In the genomic region with DNA sequence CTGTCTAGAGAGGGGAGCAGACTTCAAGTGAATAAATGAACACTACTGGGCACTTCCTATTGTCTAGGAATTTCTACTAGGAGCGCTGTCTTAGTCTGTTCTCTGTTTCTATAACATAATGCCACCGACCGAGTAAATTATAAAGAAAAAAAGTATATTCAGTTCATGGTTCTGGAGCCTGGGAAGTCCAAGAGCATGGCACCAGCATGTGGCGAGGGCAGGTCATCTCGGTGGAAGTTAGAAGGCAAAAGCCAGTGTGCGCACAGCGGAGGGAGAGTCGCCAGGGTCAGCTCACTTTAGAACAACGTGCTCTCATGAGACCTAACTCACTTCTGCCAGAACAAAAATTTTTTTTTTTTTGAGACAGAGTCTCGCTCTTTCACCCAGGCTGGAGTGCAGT, we compare ENCODE assay signal across 23 cellular contexts.
"Had no signal": no experiment of that assay in that cellular context is flagged by ENCODE, and none has a peak within 500 bp of the region (broad histone marks: within the 10 kb centered on the region; RNA-seq: fewer than 3 reads in every experiment).

No MANE protein-coding gene starts in this region.

- H3K27ac Mint-ChIP-seq: activated B cell treated with CpG ODN at 0.5 μM for 24 hours; activated CD4-positive, alpha-beta T cell treated with anti-CD3 and anti-CD28 coated beads for 36 hours; activated T-cell treated with anti-CD3 and anti-CD28 coated beads, Interleukin-2, amount 50 U/mL, for 24 hours; progenitor cell of endocrine pancreas; stimulated activated naive B cell treated with anti-CD40 and anti-IgM and Interleukin-4, amounts not matched to agents 10 μg/mL and 1 μg/mL and 100 μg/mL, for 72 hours had no signal

- H3K27me3 ChIP-seq: testis, upper lobe of right lung had no signal

- H3K4me3 Mint-ChIP-seq: activated CD4-positive, alpha-beta T cell treated with anti-CD3 and anti-CD28 coated beads for 36 hours; activated T-cell treated with anti-CD3 and anti-CD28 coated beads, Interleukin-2, amount 50 U/mL, for 24 hours; stimulated activated naive B cell treated with anti-CD40 and anti-IgM and Interleukin-4, amounts not matched to agents 10 μg/mL and 1 μg/mL and 100 μg/mL, for 72 hours had no signal

- H3K27ac ChIP-seq: brain microvascular endothelial cell, foreskin keratinocyte, left lung, testis, upper lobe of right lung had no signal

- DNase-seq: activated B cell treated with CpG ODN at 0.5 μM for 24 hours; activated CD4-positive, alpha-beta T cell treated with anti-CD3 and anti-CD28 coated beads for 36 hours; activated CD4-positive, alpha-beta T cell treated with anti-CD3 and anti-CD28 coated beads, Interleukin-2, amount 50 U/mL, for 4 hours; activated CD8-positive, alpha-beta memory T cell treated with anti-CD3 and anti-CD28 coated beads for 24 hours; activated CD8-positive, alpha-beta memory T cell treated with anti-CD3 and anti-CD28 coated beads, Interleukin-2, amount 50 U/mL, for 4 hours; activated naive CD4-positive, alpha-beta T cell treated with anti-CD3 and anti-CD28 coated beads, Interleukin-2, amount 50 U/mL, for 16 hours; activated T-cell treated with anti-CD3 and anti-CD28 coated beads, Interleukin-2, amount 50 U/mL, for 24 hours; brain microvascular endothelial cell; caudate nucleus; dermis blood vessel endothelial cell; effector CD8-positive, alpha-beta T cell; foreskin keratinocyte; kidney glomerular epithelial cell; retina; stimulated activated CD4-positive, alpha-beta T cell treated with anti-CD3 and anti-CD28 coated beads, Interleukin-2, amount 100 ng/mL, for 48 hours; stimulated activated CD8-positive, alpha-beta memory T cell treated with anti-CD3 and anti-CD28 coated beads, Interleukin-4, amount 100 ng/mL, for 48 hours; stimulated activated naive B cell treated with anti-CD40 and anti-IgM and Interleukin-4, amounts not matched to agents 10 μg/mL and 1 μg/mL and 100 μg/mL, for 72 hours; T1000; testis; upper lobe of right lung had no signal

- H3K36me3 Mint-ChIP-seq: stimulated activated naive B cell treated with anti-CD40 and anti-IgM and Interleukin-4, amounts not matched to agents 10 μg/mL and 1 μg/mL and 100 μg/mL, for 72 hours had no signal

- ATAC-seq: activated CD4-positive, alpha-beta T cell treated with anti-CD3 and anti-CD28 coated beads for 36 hours; foreskin keratinocyte; left lung; stimulated activated naive B cell treated with anti-CD40 and anti-IgM and Interleukin-4, amounts not matched to agents 10 μg/mL and 1 μg/mL and 100 μg/mL, for 72 hours; upper lobe of right lung had no signal

- H3K4me3 ChIP-seq: left lung, lung, testis, upper lobe of right lung had no signal

- H3K4me1 ChIP-seq: foreskin keratinocyte had no signal

- H3K9me3 ChIP-seq: left lung, testis, upper lobe of right lung had no signal

- H3K9me3 Mint-ChIP-seq: activated B cell treated with CpG ODN at 0.5 μM for 24 hours; activated T-cell treated with anti-CD3 and anti-CD28 coated beads, Interleukin-2, amount 50 U/mL, for 24 hours; stimulated activated naive B cell treated with anti-CD40 and anti-IgM and Interleukin-4, amounts not matched to agents 10 μg/mL and 1 μg/mL and 100 μg/mL, for 72 hours had no signal

- H3K36me3 ChIP-seq: brain microvascular endothelial cell, left lung, upper lobe of right lung had no signal
